12 cellular contexts compared by ENCODE assay signal in the genomic region with DNA sequence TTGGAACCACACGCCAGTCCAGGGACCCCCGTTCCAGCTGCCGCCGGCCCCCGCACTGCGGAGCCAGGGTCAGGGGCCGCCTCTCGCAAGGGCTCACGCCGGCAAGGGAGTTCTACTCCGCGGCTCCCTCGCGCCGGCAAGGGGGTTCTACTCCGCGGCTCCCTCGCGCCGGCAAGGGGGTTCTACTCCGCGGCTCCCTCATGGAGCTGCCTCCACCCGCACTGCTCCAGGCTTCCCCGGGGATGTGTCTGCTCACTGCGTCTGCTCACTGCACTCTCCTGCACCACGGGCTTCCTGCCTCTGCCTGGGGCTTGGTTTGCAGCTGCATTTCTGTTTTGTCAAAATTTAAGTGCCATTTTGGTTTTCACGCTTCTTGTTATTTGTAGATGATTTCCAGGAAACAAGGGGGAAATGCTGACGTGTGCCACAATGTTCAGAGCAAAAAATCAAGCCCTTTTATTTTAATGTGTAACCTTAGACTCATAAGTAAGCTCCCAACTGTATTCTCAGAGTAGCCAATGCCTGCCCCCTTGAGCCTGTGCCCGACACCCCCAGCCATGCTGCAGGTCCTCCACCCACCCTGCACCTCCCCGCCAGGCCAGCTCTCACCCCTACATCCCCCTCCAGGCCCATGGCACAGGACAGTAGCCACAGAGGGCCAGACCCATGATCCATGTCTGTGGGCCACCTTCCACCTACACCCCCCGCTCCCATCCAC.
A peak's percentile ranks its signal among the peaks of the same experiment; 100 is the strongest.
DNase-seq lines count a peak whose midpoint lies in the region; ATAC-seq and TF ChIP-seq lines count a peak whose summit lies in the region.
"Had no signal": no experiment of that assay in that cellular context is flagged by ENCODE, and none has a peak within 500 bp of the region (broad histone marks: within the 10 kb centered on the region; RNA-seq: fewer than 3 reads in every experiment).

No MANE protein-coding gene starts in this region.

- H3K27me3 ChIP-seq in GM23338 (ENCODE audit: insufficient read depth): no peaks in the 10 kb centered on the region

- peak; percentile 40 for DNase-seq in activated CD4-positive, alpha-beta T cell treated with anti-CD3 and anti-CD28 coated beads for 36 hours
- DNase-seq in activated CD4-positive, alpha-beta T cell treated with anti-CD3 and anti-CD28 coated beads, Interleukin-2, amount 50 U/mL, for 1 hour: no peak
- DNase-seq in GM23338 (ENCODE audit: low spot score): no peak
- DNase-seq in activated T-helper 2 cell treated with anti-CD3 and anti-CD28 coated beads, Interferon-gamma antibody, Interleukin-2, Interleukin-4, amounts not matched to agents 10 μg/mL and 5 μg/mL and 100 μg/mL, durations not matched to agents 14 hours and 24 hours and 36 hours (ENCODE audit: low spot score): peak; percentile 41
- peak; percentile 64 for DNase-seq in natural killer cell treated with Interleukin-12 subunit alpha and Interleukin-12 subunit beta and Interleukin-15 and Interleukin-18, amount 100 ng/mL, for 72 hours (ENCODE audit: low spot score)
- no peak for DNase-seq in omental fat pad (ENCODE audit: low spot score)
- DNase-seq in A172 (ENCODE audit: low spot score): no peak
- no peak for DNase-seq in Kasumi-1 (lab: John Stamatoyannopoulos, UW)
- DNase-seq: amniotic stem cell, erythroblast, NCI-H187 treated with DMSO at 0.1 percent for 48 hours had no signal

- no peaks in the 10 kb centered on the region for H3K27me3 Mint-ChIP-seq in activated CD4-positive, alpha-beta T cell treated with anti-CD3 and anti-CD28 coated beads for 36 hours
- peaks cover 3% of the 10 kb centered on the region for H3K27me3 Mint-ChIP-seq in GM23338 (ENCODE audit: insufficient read depth, low read depth, poor library complexity)
- peaks cover 4% of the 10 kb centered on the region for H3K27me3 Mint-ChIP-seq in activated T-helper 2 cell treated with anti-CD3 and anti-CD28 coated beads, Interferon-gamma antibody, Interleukin-2, Interleukin-4, amounts not matched to agents 10 μg/mL and 5 μg/mL and 100 μg/mL, durations not matched to agents 14 hours and 24 hours and 36 hours (ENCODE audit: low read depth)
- no peaks in the 10 kb centered on the region for H3K27me3 Mint-ChIP-seq in natural killer cell treated with Interleukin-12 subunit alpha and Interleukin-12 subunit beta and Interleukin-15 and Interleukin-18, amount 100 ng/mL, for 72 hours

- H3K4me1 Mint-ChIP-seq in activated CD4-positive, alpha-beta T cell treated with anti-CD3 and anti-CD28 coated beads for 36 hours: peaks cover 28% of the 10 kb centered on the region
- no peaks in the 10 kb centered on the region; the same call in 2 of the 3 replicates for H3K4me1 Mint-ChIP-seq in GM23338
- peaks cover 17% of the 10 kb centered on the region for H3K4me1 Mint-ChIP-seq in activated T-helper 2 cell treated with anti-CD3 and anti-CD28 coated beads, Interferon-gamma antibody, Interleukin-2, Interleukin-4, amounts not matched to agents 10 μg/mL and 5 μg/mL and 100 μg/mL, durations not matched to agents 14 hours and 24 hours and 36 hours (ENCODE audit: low read depth)
- H3K4me1 Mint-ChIP-seq in natural killer cell treated with Interleukin-12 subunit alpha and Interleukin-12 subunit beta and Interleukin-15 and Interleukin-18, amount 100 ng/mL, for 72 hours (ENCODE audit: low read depth in 2 of 2): peaks cover 20 to 26% of the 10 kb centered on the region in 2 donors

- no peaks in the 10 kb centered on the region for H3K36me3 ChIP-seq in GM23338 (ENCODE audit: insufficient read depth)

- no peak for TF ChIP-seq CTCF in GM23338 (conservative IDR thresholded peaks at IDR 0.05; ENCODE audit: low read depth in 2 of 2)
- no peak for TF ChIP-seq CTCF in omental fat pad (IDR thresholded peaks at IDR 0.05)

- H2AFZ ChIP-seq in GM23338: no peak overlapping the region

- H3K36me3 Mint-ChIP-seq in activated CD4-positive, alpha-beta T cell treated with anti-CD3 and anti-CD28 coated beads for 36 hours (ENCODE audit: low read depth): peaks cover 7% of the 10 kb centered on the region
- H3K36me3 Mint-ChIP-seq in GM23338 (ENCODE audit: low read depth): no peaks in the 10 kb centered on the region
- peaks cover 14% of the 10 kb centered on the region for H3K36me3 Mint-ChIP-seq in activated T-helper 2 cell treated with anti-CD3 and anti-CD28 coated beads, Interferon-gamma antibody, Interleukin-2, Interleukin-4, amounts not matched to agents 10 μg/mL and 5 μg/mL and 100 μg/mL, durations not matched to agents 14 hours and 24 hours and 36 hours (ENCODE audit: low read depth)
- peaks cover 6% of the 10 kb centered on the region for H3K36me3 Mint-ChIP-seq in natural killer cell treated with Interleukin-12 subunit alpha and Interleukin-12 subunit beta and Interleukin-15 and Interleukin-18, amount 100 ng/mL, for 72 hours

- no peak overlapping the region for H3K4me2 ChIP-seq in GM23338

- H3K9me3 Mint-ChIP-seq in activated CD4-positive, alpha-beta T cell treated with anti-CD3 and anti-CD28 coated beads for 36 hours (ENCODE audit: low read depth): no peaks in the 10 kb centered on the region
- H3K9me3 Mint-ChIP-seq in GM23338: no peaks in the 10 kb centered on the region
- H3K9me3 Mint-ChIP-seq in activated T-helper 2 cell treated with anti-CD3 and anti-CD28 coated beads, Interferon-gamma antibody, Interleukin-2, Interleukin-4, amounts not matched to agents 10 μg/mL and 5 μg/mL and 100 μg/mL, durations not matched to agents 14 hours and 24 hours and 36 hours: no peaks in the 10 kb centered on the region
- no peaks in the 10 kb centered on the region for H3K9me3 Mint-ChIP-seq in natural killer cell treated with Interleukin-12 subunit alpha and Interleukin-12 subunit beta and Interleukin-15 and Interleukin-18, amount 100 ng/mL, for 72 hours

- no peaks in the 10 kb centered on the region for H3K9me2 ChIP-seq in GM23338 (ENCODE audit: insufficient read depth)

- no peak overlapping the region for H3K4me3 Mint-ChIP-seq in activated CD4-positive, alpha-beta T cell treated with anti-CD3 and anti-CD28 coated beads for 36 hours
- H3K4me3 Mint-ChIP-seq in GM23338: no peak overlapping the region
- H3K4me3 Mint-ChIP-seq in activated T-helper 2 cell treated with anti-CD3 and anti-CD28 coated beads, Interferon-gamma antibody, Interleukin-2, Interleukin-4, amounts not matched to agents 10 μg/mL and 5 μg/mL and 100 μg/mL, durations not matched to agents 14 hours and 24 hours and 36 hours (ENCODE audit: low read depth): peak overlapping the region; percentile 5
- peak overlapping the region; percentile 82 for H3K4me3 Mint-ChIP-seq in natural killer cell treated with Interleukin-12 subunit alpha and Interleukin-12 subunit beta and Interleukin-15 and Interleukin-18, amount 100 ng/mL, for 72 hours

- H3K4me1 ChIP-seq in GM23338 (ENCODE audit: insufficient read depth): no peaks in the 10 kb centered on the region

- H3K27ac ChIP-seq in GM23338 (ENCODE audit: low read depth): no peak overlapping the region

- no peak overlapping the region for H3K4me3 ChIP-seq in GM23338

- H4K20me1 ChIP-seq in GM23338 (replicated peaks; ENCODE audit: insufficient read depth): no peaks in the 10 kb centered on the region

- H3F3A ChIP-seq in GM23338 (replicated peaks; ENCODE audit: low read depth): no peaks in the 10 kb centered on the region

- H3K27ac Mint-ChIP-seq in activated CD4-positive, alpha-beta T cell treated with anti-CD3 and anti-CD28 coated beads for 36 hours: peak overlapping the region; percentile 76
- peak overlapping the region; percentile 56; the same call in 1 of the 2 replicates for H3K27ac Mint-ChIP-seq in GM23338
- peak overlapping the region; percentile 82 for H3K27ac Mint-ChIP-seq in activated T-helper 2 cell treated with anti-CD3 and anti-CD28 coated beads, Interferon-gamma antibody, Interleukin-2, Interleukin-4, amounts not matched to agents 10 μg/mL and 5 μg/mL and 100 μg/mL, durations not matched to agents 14 hours and 24 hours and 36 hours
- peak overlapping the region; percentile 64 to 79 for H3K27ac Mint-ChIP-seq in natural killer cell treated with Interleukin-12 subunit alpha and Interleukin-12 subunit beta and Interleukin-15 and Interleukin-18, amount 100 ng/mL, for 72 hours

- intact Hi-C loops in activated CD4-positive, alpha-beta T cell treated with anti-CD3 and anti-CD28 coated beads for 36 hours (cut with DNase I, micrococcal nuclease): no loop called here
- intact Hi-C loops in activated T-helper 2 cell treated with anti-CD3 and anti-CD28 coated beads, Interferon-gamma antibody, Interleukin-2, Interleukin-4, amounts not matched to agents 10 μg/mL and 5 μg/mL and 100 μg/mL, durations not matched to agents 14 hours and 24 hours and 36 hours (cut with micrococcal nuclease): no loop called here

- POLR2A ChIA-PET in activated CD4-positive, alpha-beta T cell treated with anti-CD3 and anti-CD28 coated beads for 36 hours (lab: Charles Lee): interaction anchor here (0.6 to 0.7 kb wide), 2 partner anchors 24 to 54 kb away, joined by 3 to 4 read pairs; no protein-coding TSS in a partner anchor

- CTCF ChIA-PET in activated CD4-positive, alpha-beta T cell treated with anti-CD3 and anti-CD28 coated beads for 36 hours (lab: Charles Lee): no interaction called here

- peak; percentile 71 for ATAC-seq in activated CD4-positive, alpha-beta T cell treated with anti-CD3 and anti-CD28 coated beads for 36 hours
- ATAC-seq in GM23338: no peak
- ATAC-seq in natural killer cell treated with Interleukin-12 subunit alpha and Interleukin-12 subunit beta and Interleukin-15 and Interleukin-18, amount 100 ng/mL, for 72 hours: peak; percentile 83 to 85
- ATAC-seq in omental fat pad (ENCODE audit: low FRiP score): no peak
- ATAC-seq: Panc1 had no signal

- H3K79me2 ChIP-seq in GM23338 (replicated peaks; ENCODE audit: insufficient read depth): 0 out of 2 replicates have a peak, but pooled peaks cover 4% of the 10 kb centered on the region

Comparison
In these comparisons a context has a peak if more than half of its experiments do, and no peak if none do; other contexts are left out.
1. DNase-seq: peak in activated CD4-positive, alpha-beta T cell treated with anti-CD3 and anti-CD28 coated beads for 36 hours (single experiment), activated T-helper 2 cell treated with anti-CD3 and anti-CD28 coated beads, Interferon-gamma antibody, Interleukin-2, Interleukin-4, amounts not matched to agents 10 μg/mL and 5 μg/mL and 100 μg/mL, durations not matched to agents 14 hours and 24 hours and 36 hours (single experiment) and natural killer cell treated with Interleukin-12 subunit alpha and Interleukin-12 subunit beta and Interleukin-15 and Interleukin-18, amount 100 ng/mL, for 72 hours (single experiment); none in activated CD4-positive, alpha-beta T cell treated with anti-CD3 and anti-CD28 coated beads, Interleukin-2, amount 50 U/mL, for 1 hour (single experiment), GM23338 (single experiment), omental fat pad (single experiment), A172 (single experiment) and Kasumi-1 (0 of 2).
2. ATAC-seq: peak in activated CD4-positive, alpha-beta T cell treated with anti-CD3 and anti-CD28 coated beads for 36 hours (single experiment) and natural killer cell treated with Interleukin-12 subunit alpha and Interleukin-12 subunit beta and Interleukin-15 and Interleukin-18, amount 100 ng/mL, for 72 hours (2 of 2); none in GM23338 (single experiment) and omental fat pad (single experiment).
3. H3K4me3 Mint-ChIP-seq: peak in activated T-helper 2 cell treated with anti-CD3 and anti-CD28 coated beads, Interferon-gamma antibody, Interleukin-2, Interleukin-4, amounts not matched to agents 10 μg/mL and 5 μg/mL and 100 μg/mL, durations not matched to agents 14 hours and 24 hours and 36 hours (single experiment) and natural killer cell treated with Interleukin-12 subunit alpha and Interleukin-12 subunit beta and Interleukin-15 and Interleukin-18, amount 100 ng/mL, for 72 hours (single experiment); none in activated CD4-positive, alpha-beta T cell treated with anti-CD3 and anti-CD28 coated beads for 36 hours (single experiment) and GM23338 (single experiment).
4. Peak in every context shown above with its lines, with median percentiles within 50 percentile points of each other: H3K27ac Mint-ChIP-seq.